In the genomic region with DNA sequence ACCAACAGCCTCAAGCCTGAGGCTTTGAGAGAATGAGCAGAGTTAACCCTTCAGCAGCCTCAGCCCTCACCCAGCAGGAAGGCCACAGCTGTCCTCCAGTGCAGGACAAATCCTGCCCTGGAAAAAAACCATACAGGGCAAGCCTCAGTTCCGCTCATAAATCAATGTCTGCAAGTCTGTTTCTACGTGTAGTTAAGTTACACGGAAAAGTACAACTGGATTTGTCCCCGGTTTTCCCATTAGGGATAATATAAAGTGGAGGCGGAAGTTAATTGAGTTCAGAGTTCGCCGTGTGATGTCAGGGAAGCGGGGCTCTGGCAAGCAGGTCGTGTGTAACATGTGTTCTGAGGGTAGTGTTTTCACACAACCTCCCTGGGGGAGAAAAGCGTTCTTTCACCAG, we compare ENCODE assay signal across 2 cellular contexts.
TF ChIP-seq lines count a peak whose summit lies in the region.

No MANE protein-coding gene starts in this region.

TF ChIP-seq in H1, 55 proteins besides CTCF, POLR2A, EP300 and RAD21:
- TF ChIP-seq FOSL1 (IDR thresholded peaks at IDR 0.05; ENCODE audit: insufficient read depth, low read depth, low read length) = no peak
- no peak for TF ChIP-seq JUND (IDR thresholded peaks at IDR 0.05; ENCODE audit: low read length)
- no peak for TF ChIP-seq POLR2AphosphoS5 (IDR thresholded peaks at IDR 0.05; ENCODE audit: low read depth, low read length)
- no peak for TF ChIP-seq ZNF274 (IDR thresholded peaks at IDR 0.05; ENCODE audit: borderline replicate concordance, extremely low read depth, low read length)
TF ChIP-seq in H1: peak in this region for 0.

TF ChIP-seq in WTC11, 78 proteins besides CTCF, POLR2A, EP300 and RAD21:
- TF ChIP-seq EMX1 (CRISPR knock-in tag; IDR thresholded peaks at IDR 0.05) (no peak), TEAD1 (CRISPR knock-in tag; IDR thresholded peaks at IDR 0.05) (no peak), CREM (CRISPR knock-in tag; IDR thresholded peaks at IDR 0.05) (no peak), FOXP1 (CRISPR knock-in tag; IDR thresholded peaks at IDR 0.05; ENCODE audit: borderline replicate concordance) (no peak), KAT7 (CRISPR knock-in tag; IDR thresholded peaks at IDR 0.05; ENCODE audit: borderline replicate concordance) (no peak)
- TF ChIP-seq, protein P1, sequence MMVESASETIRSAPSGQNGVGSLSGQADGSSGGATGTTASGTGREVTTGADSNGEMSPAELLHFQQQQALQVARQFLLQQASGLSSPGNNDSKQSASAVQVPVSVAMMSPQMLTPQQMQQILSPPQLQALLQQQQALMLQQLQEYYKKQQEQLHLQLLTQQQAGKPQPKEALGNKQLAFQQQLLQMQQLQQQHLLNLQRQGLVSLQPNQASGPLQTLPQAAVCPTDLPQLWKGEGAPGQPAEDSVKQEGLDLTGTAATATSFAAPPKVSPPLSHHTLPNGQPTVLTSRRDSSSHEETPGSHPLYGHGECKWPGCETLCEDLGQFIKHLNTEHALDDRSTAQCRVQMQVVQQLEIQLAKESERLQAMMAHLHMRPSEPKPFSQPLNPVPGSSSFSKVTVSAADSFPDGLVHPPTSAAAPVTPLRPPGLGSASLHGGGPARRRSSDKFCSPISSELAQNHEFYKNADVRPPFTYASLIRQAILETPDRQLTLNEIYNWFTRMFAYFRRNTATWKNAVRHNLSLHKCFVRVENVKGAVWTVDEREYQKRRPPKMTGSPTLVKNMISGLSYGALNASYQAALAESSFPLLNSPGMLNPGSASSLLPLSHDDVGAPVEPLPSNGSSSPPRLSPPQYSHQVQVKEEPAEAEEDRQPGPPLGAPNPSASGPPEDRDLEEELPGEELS (CRISPR knock-in tag; IDR thresholded peaks at IDR 0.05) = no peak
- TF ChIP-seq, protein P2, sequence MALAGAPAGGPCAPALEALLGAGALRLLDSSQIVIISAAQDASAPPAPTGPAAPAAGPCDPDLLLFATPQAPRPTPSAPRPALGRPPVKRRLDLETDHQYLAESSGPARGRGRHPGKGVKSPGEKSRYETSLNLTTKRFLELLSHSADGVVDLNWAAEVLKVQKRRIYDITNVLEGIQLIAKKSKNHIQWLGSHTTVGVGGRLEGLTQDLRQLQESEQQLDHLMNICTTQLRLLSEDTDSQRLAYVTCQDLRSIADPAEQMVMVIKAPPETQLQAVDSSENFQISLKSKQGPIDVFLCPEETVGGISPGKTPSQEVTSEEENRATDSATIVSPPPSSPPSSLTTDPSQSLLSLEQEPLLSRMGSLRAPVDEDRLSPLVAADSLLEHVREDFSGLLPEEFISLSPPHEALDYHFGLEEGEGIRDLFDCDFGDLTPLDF (CRISPR knock-in tag; IDR thresholded peaks at IDR 0.05) = no peak
TF ChIP-seq in WTC11: peak in this region for 0.
